Comparison of ENCODE assay signal across 16 cellular contexts in genomic region chr1:178464566-178464965, GRCh38. TPM values are rescaled to one million over a fixed set of nuclear protein-coding genes. Genes with fewer than 3 reads are reported as not detected.
DNase-seq lines count a peak whose midpoint lies in the region; ATAC-seq and TF ChIP-seq lines count a peak whose summit lies in the region.
"Had no signal": no experiment of that assay in that cellular context is flagged by ENCODE, and none has a peak within 500 bp of the region (broad histone marks: within the 10 kb centered on the region; RNA-seq: fewer than 3 reads in every experiment).

No MANE protein-coding gene starts in this region.

- no peaks in the 10 kb centered on the region for H4K20me1 ChIP-seq in smooth muscle cell (ENCODE audit: low read depth)

- no peak for TF ChIP-seq POLR2A in vagina (IDR thresholded peaks at IDR 0.05)

- no peak overlapping the region for H3K4me2 ChIP-seq in smooth muscle cell

- H3K9me3 Mint-ChIP-seq in HFFc6 = no peaks in the 10 kb centered on the region
- no peaks in the 10 kb centered on the region for H3K9me3 Mint-ChIP-seq in activated CD4-positive, alpha-beta T cell treated with anti-CD3 and anti-CD28 coated beads, Interleukin-2, amount 10 ng/mL, durations not matched to agents 7 days and 5 days
- H3K9me3 Mint-ChIP-seq: CD8-positive, alpha-beta memory T cell had no signal

- TF ChIP-seq CTCF in HFFc6 (IDR thresholded peaks at IDR 0.05) (no peak), RWPE2 (IDR thresholded peaks at IDR 0.05; ENCODE audit: poor library complexity, severe bottlenecking) (no peak), smooth muscle cell (IDR thresholded peaks at IDR 0.05; ENCODE audit: borderline replicate concordance, insufficient read depth, poor library complexity, severe bottlenecking) (no peak), vagina (IDR thresholded peaks at IDR 0.05) (no peak)

- peaks cover 26% of the 10 kb centered on the region for H3K36me3 Mint-ChIP-seq in HFFc6 (ENCODE audit: low read depth)
- no peaks in the 10 kb centered on the region for H3K36me3 Mint-ChIP-seq in activated CD4-positive, alpha-beta T cell treated with anti-CD3 and anti-CD28 coated beads, Interleukin-2, amount 10 ng/mL, durations not matched to agents 7 days and 5 days (ENCODE audit: low read depth)
- H3K36me3 Mint-ChIP-seq: CD8-positive, alpha-beta memory T cell had no signal

- H3K79me2 ChIP-seq in smooth muscle cell (ENCODE audit: low read depth) = no peaks in the 10 kb centered on the region

- peak overlapping the region; percentile 47; the same call in 1 of the 2 replicates for H3K27ac Mint-ChIP-seq in HFFc6
- no peak overlapping the region for H3K27ac Mint-ChIP-seq in activated CD4-positive, alpha-beta T cell treated with anti-CD3 and anti-CD28 coated beads, Interleukin-2, amount 10 ng/mL, durations not matched to agents 7 days and 5 days
- H3K27ac Mint-ChIP-seq: CD14-positive monocyte; CD8-positive, alpha-beta memory T cell had no signal

- H2AFZ ChIP-seq in smooth muscle cell (ENCODE audit: low read depth) = no peak overlapping the region

- H3K27me3 Mint-ChIP-seq in HFFc6 (ENCODE audit: insufficient read depth) = peaks cover 3% of the 10 kb centered on the region; the same call in 1 of the 2 replicates
- peaks cover 15% of the 10 kb centered on the region for H3K27me3 Mint-ChIP-seq in activated CD4-positive, alpha-beta T cell treated with anti-CD3 and anti-CD28 coated beads, Interleukin-2, amount 10 ng/mL, durations not matched to agents 7 days and 5 days

- intact Hi-C loops in vagina (cut with DNase I) = no loop called here

- H3F3A ChIP-seq in smooth muscle cell (ENCODE audit: low read depth) = no peaks in the 10 kb centered on the region

- ATAC-seq in RWPE2 (ENCODE audit: low read depth) = no peak
- ATAC-seq: HCT116, HepG2 had no signal

- H3K4me1 ChIP-seq in RWPE2 (ENCODE audit: insufficient read depth, poor library complexity, severe bottlenecking) (peaks cover 6% of the 10 kb centered on the region), smooth muscle cell (ENCODE audit: low read depth) (peaks cover 20% of the 10 kb centered on the region), vagina (no peaks in the 10 kb centered on the region)

- no peaks in the 10 kb centered on the region for H3K27me3 ChIP-seq in RWPE2 (ENCODE audit: insufficient read depth, poor library complexity, severe bottlenecking)
- H3K27me3 ChIP-seq in smooth muscle cell (ENCODE audit: low read depth) = no peaks in the 10 kb centered on the region
- H3K27me3 ChIP-seq in vagina = no peaks in the 10 kb centered on the region

- H3K4me1 Mint-ChIP-seq in HFFc6 (ENCODE audit: low read depth) = peaks cover 34% of the 10 kb centered on the region
- H3K4me1 Mint-ChIP-seq in activated CD4-positive, alpha-beta T cell treated with anti-CD3 and anti-CD28 coated beads, Interleukin-2, amount 10 ng/mL, durations not matched to agents 7 days and 5 days = no peaks in the 10 kb centered on the region
- H3K4me1 Mint-ChIP-seq: CD14-positive monocyte; CD8-positive, alpha-beta memory T cell had no signal

- H3K36me3 ChIP-seq in RWPE2 (ENCODE audit: low read depth) (peaks cover 38% of the 10 kb centered on the region), smooth muscle cell (ENCODE audit: low read depth) (peaks cover 2% of the 10 kb centered on the region), vagina (peaks cover 0 to 26% of the 10 kb centered on the region in 2 donors)

- no peak overlapping the region for H3K4me3 Mint-ChIP-seq in HFFc6
- no peak overlapping the region for H3K4me3 Mint-ChIP-seq in activated CD4-positive, alpha-beta T cell treated with anti-CD3 and anti-CD28 coated beads, Interleukin-2, amount 10 ng/mL, durations not matched to agents 7 days and 5 days
- H3K4me3 Mint-ChIP-seq: CD14-positive monocyte; CD8-positive, alpha-beta memory T cell had no signal

- H3K9me3 ChIP-seq in RWPE2 (ENCODE audit: severe bottlenecking) (no peaks in the 10 kb centered on the region), smooth muscle cell (replicated peaks; ENCODE audit: low read depth) (no peaks in the 10 kb centered on the region), vagina (no peaks in the 10 kb centered on the region)
- H3K9me3 ChIP-seq: Caco-2 had no signal

- no peak overlapping the region for H3K9ac ChIP-seq in smooth muscle cell (ENCODE audit: low read depth)

- peak overlapping the region; percentile 32 for H3K27ac ChIP-seq in RWPE2 (ENCODE audit: poor library complexity, severe bottlenecking)
- H3K27ac ChIP-seq in smooth muscle cell (ENCODE audit: low read depth) = peak overlapping the region; percentile 42
- no peak overlapping the region for H3K27ac ChIP-seq in vagina

- DNase-seq in HFFc6 (no peak), RWPE2 (ENCODE audit: low spot score) (no peak), fibroblast of gingiva (ENCODE audit: low read depth) (peak; percentile 57), smooth muscle cell (lab: John Stamatoyannopoulos, UW; ENCODE audit: unreplicated experiment) (no peak), kidney tubule cell (ENCODE audit: low spot score) (no peak), vagina (ENCODE audit: extremely low spot score in 2 of 2) (no peak)
- DNase-seq in activated CD4-positive, alpha-beta T cell treated with anti-CD3 and anti-CD28 coated beads, Interleukin-2, amount 10 ng/mL, durations not matched to agents 7 days and 5 days = no peak
- DNase-seq: Caco-2; CD8-positive, alpha-beta memory T cell; DND-41; GDM1 had no signal

- POLR2A ChIA-PET in activated CD4-positive, alpha-beta T cell treated with anti-CD3 and anti-CD28 coated beads, Interleukin-2, amount 10 ng/mL, durations not matched to agents 7 days and 5 days (lab: Charles Lee) = no interaction called here

- CTCF ChIA-PET in activated CD4-positive, alpha-beta T cell treated with anti-CD3 and anti-CD28 coated beads, Interleukin-2, amount 10 ng/mL, durations not matched to agents 7 days and 5 days (lab: Charles Lee) = interaction anchor here (0.6 kb wide), 1 partner anchor 1158 kb away, joined by 3 read pairs; no protein-coding TSS in a partner anchor

- H3K4me3 ChIP-seq in RWPE2 (ENCODE audit: severe bottlenecking) (no peak overlapping the region), smooth muscle cell (no peak overlapping the region), vagina (no peak overlapping the region)

RNA-seq across cellular contexts. Expression of gene CLEC20A, which starts 32.2 kb away (rescaled TPM):
- not detected for total RNA-seq in HFFc6 (2021; fragmentation: NEBNext Ultra II Directional; extraction: Animal tissue kit (Norgen Biotek cat#: 25700))
- not detected in 2 replicates for total RNA-seq in smooth muscle cell
- polyA plus RNA-seq in smooth muscle cell = 0.14 TPM in 1 of 2 replicates, not detected in the other
- total RNA-seq in activated CD4-positive, alpha-beta T cell treated with anti-CD3 and anti-CD28 coated beads, Interleukin-2, amount 10 ng/mL, durations not matched to agents 7 days and 5 days = not detected
- total RNA-seq in vagina = not detected
- total RNA-seq: Caco-2; CD8-positive, alpha-beta memory T cell; HepG2 had no signal
- polyA plus RNA-seq: AG04450; BJ; CD14-positive monocyte; CD8-positive, alpha-beta memory T cell; HepG2 had no signal

RNA-seq across cellular contexts. Expression of gene TEX35, which starts 48.3 kb away (rescaled TPM):
- total RNA-seq in HFFc6 (2021; fragmentation: NEBNext Ultra II Directional; extraction: Animal tissue kit (Norgen Biotek cat#: 25700)) = under 1 TPM in 1 of 6 experiments, not detected in 5; 0.10 TPM
- total RNA-seq in smooth muscle cell = not detected in 2 replicates
- polyA plus RNA-seq in smooth muscle cell = not detected in 2 replicates
- not detected for total RNA-seq in activated CD4-positive, alpha-beta T cell treated with anti-CD3 and anti-CD28 coated beads, Interleukin-2, amount 10 ng/mL, durations not matched to agents 7 days and 5 days
- total RNA-seq in vagina = not detected
- total RNA-seq: Caco-2; CD8-positive, alpha-beta memory T cell; HepG2 had no signal
- polyA plus RNA-seq: AG04450; BJ; CD14-positive monocyte; CD8-positive, alpha-beta memory T cell; HepG2 had no signal
